21 cellular contexts compared by ENCODE assay signal in the genomic region with DNA sequence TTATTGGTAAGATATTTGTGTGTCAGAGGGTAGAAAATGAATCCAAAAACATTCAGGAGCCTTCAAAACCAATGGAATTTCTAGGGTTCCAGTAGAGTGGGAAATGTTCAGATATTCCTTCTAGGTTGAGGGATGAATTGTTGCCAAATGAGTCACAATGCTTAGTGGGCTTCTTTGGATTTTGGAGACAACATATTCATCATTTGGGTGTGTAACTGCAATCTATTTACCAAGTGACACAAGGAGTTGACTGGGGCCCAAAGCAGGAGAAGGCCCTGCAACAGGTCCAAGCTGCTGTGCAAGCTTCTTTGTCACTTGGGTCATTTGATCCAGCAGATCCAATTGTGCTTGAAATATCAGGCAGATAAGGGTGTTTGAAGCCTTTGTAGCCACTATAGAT.
"Had no signal": no experiment of that assay in that cellular context is flagged by ENCODE, and none has a peak within 500 bp of the region (broad histone marks: within the 10 kb centered on the region; RNA-seq: fewer than 3 reads in every experiment).

No MANE protein-coding gene starts in this region.

- ATAC-seq: activated CD8-positive, alpha-beta memory T cell treated with anti-CD3 and anti-CD28 coated beads, Interleukin-2, amount 10 ng/mL, durations not matched to agents 7 days and 5 days; activated CD8-positive, alpha-beta T cell treated with anti-CD3 and anti-CD28 coated beads for 36 hours; activated naive CD8-positive, alpha-beta T cell treated with anti-CD3 and anti-CD28 coated beads, Interleukin-2, amount 50 U/mL, for 24 hours; left lung; right cardiac atrium had no signal

- DNase-seq: activated CD4-positive, alpha-beta T cell treated with anti-CD3 and anti-CD28 coated beads, Interleukin-2, amount 10 ng/mL, durations not matched to agents 7 days and 5 days; activated CD4-positive, CD25-positive, alpha-beta regulatory T cell treated with anti-CD3 and anti-CD28 coated beads, Interleukin-2, amount 50 U/mL, for 72 hours; activated CD8-positive, alpha-beta memory T cell treated with anti-CD3 and anti-CD28 coated beads, Interleukin-2, amount 10 ng/mL, durations not matched to agents 7 days and 5 days; activated CD8-positive, alpha-beta T cell treated with anti-CD3 and anti-CD28 coated beads for 36 hours; activated effector memory CD4-positive, alpha-beta T cell treated with anti-CD3 and anti-CD28 coated beads, Interleukin-2, amount 50 U/mL, for 16 hours; activated naive CD4-positive, alpha-beta T cell treated with anti-CD3 and anti-CD28 coated beads, Interleukin-2, amount 50 U/mL, for 16 hours; activated naive CD8-positive, alpha-beta T cell treated with anti-CD3 and anti-CD28 coated beads, Interleukin-2, amount 50 U/mL, for 24 hours; activated T-cell treated with anti-CD3 and anti-CD28 coated beads for 4 hours; aorta; dorsolateral prefrontal cortex; esophagus squamous epithelium; kidney glomerular epithelial cell; left lung; naive B cell; nucleus accumbens; right cardiac atrium; stimulated activated CD4-positive, alpha-beta T cell treated with anti-CD3 and anti-CD28 coated beads, Interleukin-12 subunit alpha, Interleukin-12 subunit beta, amount 100 ng/mL, for 4 hours; tibial artery; WERI-Rb-1 had no signal

- H3K4me3 ChIP-seq: breast epithelium, dorsolateral prefrontal cortex, esophagus squamous epithelium, left lung, lung, tibial artery had no signal
